8 cellular contexts compared by ENCODE assay signal in the genomic region with DNA sequence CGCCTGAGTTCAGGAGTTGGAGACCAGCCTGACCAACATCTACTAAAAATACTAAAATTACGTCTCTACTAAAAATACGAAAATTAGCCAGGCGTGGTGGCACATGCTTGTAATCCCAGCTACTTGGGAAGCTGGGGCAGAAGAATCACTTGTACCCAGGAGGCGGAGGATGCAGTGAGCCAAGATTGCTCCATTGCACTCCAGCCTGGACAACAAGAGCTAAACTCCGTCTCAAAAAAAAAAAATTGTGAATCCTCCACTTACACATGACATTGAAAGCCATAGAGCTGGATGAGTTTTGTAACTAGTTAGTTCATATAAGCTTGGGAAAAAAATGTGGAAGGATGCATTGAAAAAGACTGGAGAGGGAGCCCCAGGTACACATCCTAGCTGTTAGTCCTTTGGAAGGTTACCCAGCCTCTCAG. TPM values are rescaled to one million over a fixed set of nuclear protein-coding genes. Genes with fewer than 3 reads are reported as not detected.
DNase-seq lines count a peak whose midpoint lies in the region; ATAC-seq and TF ChIP-seq lines count a peak whose summit lies in the region.

No MANE protein-coding gene starts in this region.

- H3K4me1 ChIP-seq in cardiac muscle cell (ENCODE audit: low read depth) (no peaks in the 10 kb centered on the region), urinary bladder (ENCODE audit: insufficient read depth) (no peaks in the 10 kb centered on the region)

- H3K36me3 ChIP-seq in cardiac muscle cell (no peaks in the 10 kb centered on the region), brain microvascular endothelial cell (replicated peaks) (peaks cover 21% of the 10 kb centered on the region), urinary bladder (ENCODE audit: insufficient read depth) (no peaks in the 10 kb centered on the region)

- intact Hi-C loops in left ventricle myocardium superior (cut with micrococcal nuclease), result no loop called here

- H3K27me3 Mint-ChIP-seq in mesothelial cell of epicardium (ENCODE audit: low read depth), result peaks cover 21% of the 10 kb centered on the region

- H3K27ac ChIP-seq in cardiac muscle cell (peak overlapping the region; percentile 69), brain microvascular endothelial cell (peak overlapping the region; percentile 95), urinary bladder (ENCODE audit: low read depth) (peak overlapping the region; percentile 33)

- H3K9me3 ChIP-seq in cardiac muscle cell (ENCODE audit: low read depth), result no peaks in the 10 kb centered on the region

- H3K9me3 Mint-ChIP-seq in mesothelial cell of epicardium, result no peaks in the 10 kb centered on the region

- peak overlapping the region; percentile 97 for H3K4me3 Mint-ChIP-seq in mesothelial cell of epicardium

- DNase-seq in cardiac muscle cell (ENCODE audit: low read depth in 1 of 2, low spot score in 1 of 2) (no peak), left ventricle myocardium superior (no peak), brain microvascular endothelial cell (no peak), mesothelial cell of epicardium (ENCODE audit: low spot score in 2 of 2, unreplicated experiment in 2 of 2) (no peak), NCI-H1417 treated with DMSO at 0.1 percent for 48 hours (lab: John Stamatoyannopoulos, UW) (no peak), SHP77 (lab: John Stamatoyannopoulos, UW) (no peak)

- 65% methylated on average over 6 of the region's 6 CpGs for WGBS in urinary bladder

- peak overlapping the region; percentile 98 for H3K27ac Mint-ChIP-seq in mesothelial cell of epicardium

- H3K4me1 Mint-ChIP-seq in mesothelial cell of epicardium, result peaks cover 21% of the 10 kb centered on the region

- TF ChIP-seq CTCF in cardiac muscle cell (IDR thresholded peaks at IDR 0.05; ENCODE audit: low read depth, low read length) (no peak), brain microvascular endothelial cell (IDR thresholded peaks at IDR 0.05; ENCODE audit: low read depth, low read length, missing control alignments) (no peak), mesothelial cell of epicardium (IDR thresholded peaks at IDR 0.05; ENCODE audit: unreplicated experiment) (no peak)

- no peak for ATAC-seq in left ventricle myocardium superior
- ATAC-seq in HG03439 (IDR thresholded peaks at IDR 0.05; ENCODE audit: unreplicated experiment), result no peak

- no peaks in the 10 kb centered on the region for H3K36me3 Mint-ChIP-seq in mesothelial cell of epicardium

- in situ Hi-C loops in brain microvascular endothelial cell (cut with HindIII; ENCODE audit: low pct_ligation_motif_present, low sequenced_read_pairs), result no loop called here

- H3K27me3 ChIP-seq in cardiac muscle cell, result peaks cover 10% of the 10 kb centered on the region
- no peaks in the 10 kb centered on the region for H3K27me3 ChIP-seq in brain microvascular endothelial cell (replicated peaks)

- peak overlapping the region; percentile 26 for H3K4me3 ChIP-seq in cardiac muscle cell
- H3K4me3 ChIP-seq in brain microvascular endothelial cell (ENCODE audit: low read depth, low read length), result peak overlapping the region; percentile 95
- H3K4me3 ChIP-seq in urinary bladder (ENCODE audit: low read depth, low read length), result peak overlapping the region; percentile 8

RNA-seq across cellular contexts. Expression of gene PSMD8, which starts 0.5 kb away (rescaled TPM):
- total RNA-seq in cardiac muscle cell (233 and 312 TPM in 2 replicates), left ventricle myocardium superior (306 TPM), mesothelial cell of epicardium (131 to 144 TPM (median 135 TPM) in 3 replicates), urinary bladder (102 TPM)
- polyA plus RNA-seq in cardiac muscle cell (303 and 306 TPM in 2 replicates), urinary bladder (166 TPM)

RNA-seq across cellular contexts. Expression of gene GGN, which starts 13.9 kb away (rescaled TPM):
- total RNA-seq in cardiac muscle cell, result 0.98 and 5.8 TPM in 2 replicates
- polyA plus RNA-seq in cardiac muscle cell, result 1.2 and 3.4 TPM in 2 replicates
- total RNA-seq in left ventricle myocardium superior, result 0.15 TPM
- total RNA-seq in mesothelial cell of epicardium, result 1.3 to 2.4 TPM (median 2.0 TPM) in 3 replicates
- total RNA-seq in urinary bladder, result not detected
- 0.58 TPM for polyA plus RNA-seq in urinary bladder

RNA-seq across cellular contexts. Expression of gene SPRED3, which starts 14.6 kb away (rescaled TPM):
- 1.8 and 2.6 TPM in 2 replicates for total RNA-seq in cardiac muscle cell
- 1.2 and 1.3 TPM in 2 replicates for polyA plus RNA-seq in cardiac muscle cell
- total RNA-seq in left ventricle myocardium superior, result 0.10 TPM
- 6.7 to 7.1 TPM (median 7.0 TPM) in 3 replicates for total RNA-seq in mesothelial cell of epicardium
- 0.05 TPM for total RNA-seq in urinary bladder
- polyA plus RNA-seq in urinary bladder, result 0.72 TPM

RNA-seq across cellular contexts. Expression of gene FAM98C, which starts 29.0 kb away (rescaled TPM):
- 25.6 and 35.3 TPM in 2 replicates for total RNA-seq in cardiac muscle cell
- polyA plus RNA-seq in cardiac muscle cell, result 20.0 and 20.8 TPM in 2 replicates
- total RNA-seq in left ventricle myocardium superior, result 11.9 TPM
- total RNA-seq in mesothelial cell of epicardium, result 17.9 to 20.6 TPM (median 18.8 TPM) in 3 replicates
- 5.1 TPM for total RNA-seq in urinary bladder
- polyA plus RNA-seq in urinary bladder, result 27.9 TPM

RNA-seq across cellular contexts. Expression of gene CATSPERG, which starts 38.3 kb away (rescaled TPM):
- total RNA-seq in cardiac muscle cell (2.7 and 11.6 TPM in 2 replicates), left ventricle myocardium superior (1.2 TPM), mesothelial cell of epicardium (26.4 to 30.3 TPM (median 26.6 TPM) in 3 replicates), urinary bladder (4.9 TPM)
- polyA plus RNA-seq in cardiac muscle cell (4.2 and 4.6 TPM in 2 replicates), urinary bladder (1.3 TPM)

Comparison
In these comparisons a context has a peak if more than half of its experiments do, and no peak if none do; other contexts are left out.
1. H3K27ac ChIP-seq: peak in every context shown above with its lines; median percentile 95 in brain microvascular endothelial cell; 69 in cardiac muscle cell; 33 in urinary bladder.
2. H3K4me3 ChIP-seq: peak in every context shown above with its lines; median percentile 95 in brain microvascular endothelial cell; 26 in cardiac muscle cell; 8 in urinary bladder.